ENCODE assay signal across 9 cellular contexts in genomic region chr1:24540906-24541710, GRCh38. TPM values are rescaled to one million over a fixed set of nuclear protein-coding genes. Genes with fewer than 3 reads are reported as not detected.
DNase-seq lines count a peak whose midpoint lies in the region; ATAC-seq, FAIRE-seq and TF ChIP-seq lines count a peak whose summit lies in the region.
"Had no signal": no experiment of that assay in that cellular context is flagged by ENCODE, and none has a peak within 500 bp of the region (broad histone marks: within the 10 kb centered on the region; RNA-seq: fewer than 3 reads in every experiment).

No MANE protein-coding gene starts in this region.

- ATAC-seq in HG02678 (IDR thresholded peaks at IDR 0.05; ENCODE audit: unreplicated experiment) (no peak), HG02588 (IDR thresholded peaks at IDR 0.05; ENCODE audit: unreplicated experiment) (no peak), GM18517 (IDR thresholded peaks at IDR 0.05; ENCODE audit: unreplicated experiment) (no peak)

- H3K4me3 ChIP-seq in endodermal cell (ENCODE audit: low read length) = no peak overlapping the region

- WGBS in endodermal cell (ENCODE audit: insufficient coverage in 1 of 2, insufficient read length in 1 of 2), 2 experiments = 77 to 88% methylated on average over 2 to 7 of the region's 7 CpGs

- no peak for TF ChIP-seq CTCF in endodermal cell (conservative IDR thresholded peaks at IDR 0.05)

- peaks cover 24% of the 10 kb centered on the region for H3K36me3 ChIP-seq in endodermal cell (ENCODE audit: control insufficient read depth, insufficient read depth, low read length)

- H3K27ac Mint-ChIP-seq in endodermal cell = peak overlapping the region; percentile 68

- H3K36me3 Mint-ChIP-seq in endodermal cell (ENCODE audit: low read depth) = peaks cover 23% of the 10 kb centered on the region

- FAIRE-seq in RCC 7860 (lab: Jason Lieb, UNC) = peak; percentile 97

- H3K4me3 Mint-ChIP-seq in endodermal cell = no peak overlapping the region

- DNase-seq in DMS79 treated with DMSO at 0.1 percent for 48 hours (lab: John Stamatoyannopoulos, UW) = peak; percentile 21
- DNase-seq in DMS79 (lab: John Stamatoyannopoulos, UW) = no peak
- DNase-seq in RCC 7860 (ENCODE audit: low spot score) = peak; percentile 66
- DNase-seq in endodermal cell = no peak
- DNase-seq in smooth muscle cell of the brain vasculature (ENCODE audit: low read depth, low spot score) = peak; percentile 41

- no peak overlapping the region for H3K27ac ChIP-seq in endodermal cell (ENCODE audit: low read depth, low read length)
- H3K27ac ChIP-seq: 22Rv1 had no signal

- H3K9me3 ChIP-seq in endodermal cell (ENCODE audit: control insufficient read depth, low read length) = no peaks in the 10 kb centered on the region

- no peaks in the 10 kb centered on the region for H3K27me3 Mint-ChIP-seq in endodermal cell (ENCODE audit: insufficient read depth)

- peaks cover 3% of the 10 kb centered on the region for H3K4me1 Mint-ChIP-seq in endodermal cell

- H3K9me3 Mint-ChIP-seq in endodermal cell = no peaks in the 10 kb centered on the region

- no peak overlapping the region for H3K9ac ChIP-seq in endodermal cell (ENCODE audit: extremely low read depth, low read length, poor library complexity, severe bottlenecking)

- H3K27me3 ChIP-seq in endodermal cell (ENCODE audit: control insufficient read depth, insufficient read depth, low read length, poor library complexity, severe bottlenecking) = no peaks in the 10 kb centered on the region

- no peaks in the 10 kb centered on the region for H3K4me1 ChIP-seq in endodermal cell (ENCODE audit: control insufficient read depth, insufficient read depth, low read length)

RNA-seq across cellular contexts. Expression of gene NCMAP, which starts 14.8 kb away (rescaled TPM):
- total RNA-seq in endodermal cell = under 1 TPM; 0.15 to 0.42 TPM
- polyA plus RNA-seq in endodermal cell (2013, experiment 1 of 2) = not detected
- not detected for polyA plus RNA-seq in endodermal cell (2013, experiment 2 of 2)

RNA-seq across cellular contexts. Expression of gene RCAN3, which starts 38.5 kb away (rescaled TPM):
- 10 to 100 TPM; 31.9 to 36.8 TPM for total RNA-seq in endodermal cell
- 10.5 TPM for polyA plus RNA-seq in endodermal cell (2013, experiment 1 of 2)
- 11.3 TPM for polyA plus RNA-seq in endodermal cell (2013, experiment 2 of 2)

Comparison
In these comparisons a context has a peak if more than half of its experiments do, and no peak if none do; other contexts are left out.
1. DNase-seq: peak in DMS79 treated with DMSO at 0.1 percent for 48 hours (single experiment), RCC 7860 (single experiment) and smooth muscle cell of the brain vasculature (single experiment); none in DMS79 (single experiment) and endodermal cell (single experiment).